In the genomic region with DNA sequence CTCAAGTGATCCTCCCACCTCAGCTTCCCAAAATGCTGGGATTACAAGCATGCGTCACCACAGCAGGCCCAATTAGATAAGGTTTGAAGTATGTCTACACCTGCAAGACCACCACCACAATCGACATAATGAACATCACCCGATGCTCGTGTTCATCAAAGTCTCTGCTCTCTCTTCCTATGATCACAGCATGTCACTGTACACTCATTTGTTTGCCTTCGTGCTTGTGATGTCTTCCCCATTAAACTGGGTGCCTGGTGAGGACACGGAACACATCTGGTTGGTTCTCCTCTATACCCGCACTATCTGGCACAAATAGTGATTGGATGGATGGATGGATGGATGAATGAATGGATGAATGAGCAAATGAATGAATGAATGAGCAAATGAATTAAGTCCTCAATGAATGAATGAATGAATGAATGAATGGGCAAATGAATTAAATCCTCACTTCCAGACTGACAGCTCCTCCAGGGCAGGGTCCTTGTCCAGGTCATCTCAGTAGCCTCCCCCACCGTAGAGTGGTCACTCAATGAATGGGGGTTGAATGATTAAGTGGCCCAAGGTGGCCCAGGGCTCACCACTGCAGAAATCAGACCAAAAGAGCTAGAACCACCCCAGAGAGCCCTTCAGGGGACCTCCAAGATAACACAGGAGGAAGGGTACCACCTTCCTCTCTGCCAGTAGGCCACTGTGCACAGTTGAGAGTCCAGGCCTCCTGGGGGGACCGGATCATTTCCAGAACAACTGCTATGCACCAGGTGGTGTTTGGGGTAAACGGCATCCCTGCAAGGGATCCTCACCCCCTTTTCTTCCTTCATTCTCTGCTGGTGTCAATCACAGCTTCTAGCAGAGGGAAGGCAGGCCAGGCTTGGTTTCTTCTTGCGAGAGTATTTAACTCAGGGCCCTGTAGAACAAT, we compare ENCODE assay signal across 8 cellular contexts. TPM values are rescaled to one million over a fixed set of nuclear protein-coding genes. Genes with fewer than 3 reads are reported as not detected.
A peak's percentile ranks its signal among the peaks of the same experiment; 100 is the strongest.
DNase-seq lines count a peak whose midpoint lies in the region; TF ChIP-seq lines count a peak whose summit lies in the region.

No MANE protein-coding gene starts in this region.

- H3K4me3 ChIP-seq in HUES64 (ENCODE audit: low read length): no peak overlapping the region
- no peak overlapping the region for H3K4me3 ChIP-seq in fibroblast of the aortic adventitia (ENCODE audit: low read depth, low read length)

- no peaks in the 10 kb centered on the region for H3K27me3 ChIP-seq in HUES64 (ENCODE audit: insufficient read depth, low read length)

- WGBS in HUES64: 89% methylated on average over 10 of the region's 11 CpGs

- DNase-seq in DMS 273 (lab: John Stamatoyannopoulos, UW; ENCODE audit: unreplicated experiment) (peak; percentile 80), fibroblast of the aortic adventitia (ENCODE audit: low read depth) (peak; percentile 58), GM19240 (ENCODE audit: insufficient read length, low spot score) (no peak), epidermal melanocyte (ENCODE audit: insufficient read length, low spot score) (no peak), DMS153 treated with DMSO at 0.1 percent for 48 hours (lab: John Stamatoyannopoulos, UW; ENCODE audit: unreplicated experiment) (no peak)
- DNase-seq in activated CD4-positive, alpha-beta T cell treated with anti-CD3 and anti-CD28 coated beads, Interleukin-2, amount 50 U/mL, for 1 hour: peak; percentile 28
- DNase-seq in stimulated activated CD4-positive, alpha-beta T cell treated with anti-CD3 and anti-CD28 coated beads, Interleukin-15, amount 100 ng/mL, for 24 hours: peak; percentile 55

- no peaks in the 10 kb centered on the region for H3K9me3 ChIP-seq in HUES64 (ENCODE audit: insufficient read depth, low read depth, low read length)

- H3K4me1 ChIP-seq in HUES64 (ENCODE audit: insufficient read depth, low read length): no peaks in the 10 kb centered on the region

- H3K27ac ChIP-seq in HUES64 (ENCODE audit: low read depth, low read length): peak overlapping the region; percentile 43; the same call in 1 of the 2 replicates

- no peak overlapping the region for H3K9ac ChIP-seq in HUES64 (ENCODE audit: low read depth, low read length)

- peaks cover 58% of the 10 kb centered on the region for H3K36me3 ChIP-seq in HUES64 (ENCODE audit: insufficient read depth, low read length)

- TF ChIP-seq CTCF in fibroblast of the aortic adventitia (IDR thresholded peaks at IDR 0.05; ENCODE audit: insufficient read depth, low read length): no peak

RNA-seq across cellular contexts. Expression of a gene that starts 4.9 kb away (rescaled TPM):
- polyA plus RNA-seq in HUES64 (2013, experiment 1 of 2): 3,735 TPM
- 3,664 TPM for polyA plus RNA-seq in HUES64 (2013, experiment 2 of 2)
- 3,820 and 8,760 TPM in 2 replicates for total RNA-seq in fibroblast of the aortic adventitia (ENCODE audit: low replicate concordance)

RNA-seq across cellular contexts. Expression of a gene that starts 11.9 kb away (rescaled TPM):
- 7.8 TPM for polyA plus RNA-seq in HUES64 (2013, experiment 1 of 2)
- polyA plus RNA-seq in HUES64 (2013, experiment 2 of 2): 7.5 TPM
- 8.4 and 8.6 TPM in 2 replicates for total RNA-seq in fibroblast of the aortic adventitia (ENCODE audit: low replicate concordance)

Comparison
In these comparisons a context has a peak if more than half of its experiments do, and no peak if none do; other contexts are left out.
1. DNase-seq: peak in DMS 273 (single experiment), activated CD4-positive, alpha-beta T cell treated with anti-CD3 and anti-CD28 coated beads, Interleukin-2, amount 50 U/mL, for 1 hour (single experiment), fibroblast of the aortic adventitia (single experiment) and stimulated activated CD4-positive, alpha-beta T cell treated with anti-CD3 and anti-CD28 coated beads, Interleukin-15, amount 100 ng/mL, for 24 hours (single experiment); none in GM19240 (single experiment), epidermal melanocyte (single experiment) and DMS153 treated with DMSO at 0.1 percent for 48 hours (single experiment).